In the genomic region with DNA sequence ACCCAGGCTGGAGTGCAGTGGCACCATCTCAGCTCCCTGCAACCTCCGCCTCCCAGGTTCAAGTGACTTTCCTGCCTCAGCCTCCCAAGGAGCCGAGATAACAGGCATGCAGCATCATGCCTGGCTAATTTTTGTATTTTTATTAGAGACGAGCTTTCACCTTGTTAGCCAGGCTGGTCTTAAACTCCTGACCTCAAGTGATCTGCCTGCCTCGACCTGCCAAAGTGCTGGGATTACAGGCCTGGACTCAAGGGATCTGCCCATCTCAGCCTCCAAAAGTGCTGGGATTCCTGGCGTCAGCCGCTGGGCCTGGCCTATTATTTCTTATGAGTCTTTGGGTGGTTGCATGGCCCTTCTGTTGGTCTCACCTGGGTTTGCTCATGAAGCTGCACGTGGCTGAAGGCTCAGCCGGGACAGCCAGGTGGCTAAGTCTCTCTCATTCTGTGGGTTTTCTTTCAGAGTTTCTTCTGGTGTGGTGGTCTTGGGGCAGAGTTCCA, we compare ENCODE assay signal across 31 cellular contexts. TPM values are rescaled to one million over a fixed set of nuclear protein-coding genes. Genes with fewer than 3 reads are reported as not detected.
DNase-seq lines count a peak whose midpoint lies in the region; ATAC-seq and TF ChIP-seq lines count a peak whose summit lies in the region.
"Had no signal": no experiment of that assay in that cellular context is flagged by ENCODE, and none has a peak within 500 bp of the region (broad histone marks: within the 10 kb centered on the region; RNA-seq: fewer than 3 reads in every experiment).

No MANE protein-coding gene starts in this region.

- peaks cover 34% of the 10 kb centered on the region for H3K4me1 Mint-ChIP-seq in activated naive CD8-positive, alpha-beta T cell (ENCODE audit: low read depth)
- H3K4me1 Mint-ChIP-seq in activated naive CD8-positive, alpha-beta T cell treated with anti-CD3 and anti-CD28 coated beads, Interleukin-2, amount 50 U/mL, for 24 hours: peaks cover 51% of the 10 kb centered on the region
- H3K4me1 Mint-ChIP-seq in T-helper 2 cell treated with Interferon-gamma antibody and Interleukin-4, amounts not matched to agents 5 μg/mL and 100 μg/mL, for 36 hours (ENCODE audit: low read depth): peaks cover 34% of the 10 kb centered on the region

- TF ChIP-seq POLR2A in suprapubic skin (IDR thresholded peaks at IDR 0.05): no peak

- H3K27me3 ChIP-seq in hepatocyte (no peaks in the 10 kb centered on the region), suprapubic skin (no peaks in the 10 kb centered on the region)
- H3K27me3 ChIP-seq: adrenal gland, brain microvascular endothelial cell, heart left ventricle, neutrophil had no signal

- no peaks in the 10 kb centered on the region for H3K36me3 Mint-ChIP-seq in activated naive CD8-positive, alpha-beta T cell
- no peaks in the 10 kb centered on the region for H3K36me3 Mint-ChIP-seq in activated naive CD8-positive, alpha-beta T cell treated with anti-CD3 and anti-CD28 coated beads, Interleukin-2, amount 50 U/mL, for 24 hours (ENCODE audit: low read depth)
- no peaks in the 10 kb centered on the region for H3K36me3 Mint-ChIP-seq in T-helper 2 cell treated with Interferon-gamma antibody and Interleukin-4, amounts not matched to agents 5 μg/mL and 100 μg/mL, for 36 hours (ENCODE audit: low read depth)
- H3K36me3 Mint-ChIP-seq: CD4-positive, alpha-beta memory T cell had no signal

- 89% methylated on average over 8 of the region's 8 CpGs for WGBS in hepatocyte (ENCODE audit: low lambda C conversion rate, missing lambda C conversion rate)
- 81% methylated on average over 6 of the region's 8 CpGs for WGBS in suprapubic skin

- H3K79me2 ChIP-seq in hepatocyte: no peaks in the 10 kb centered on the region

- no peaks in the 10 kb centered on the region for H3K9me2 ChIP-seq in hepatocyte (replicated peaks; ENCODE audit: insufficient read depth)

- peak overlapping the region; percentile 68 for H3K27ac Mint-ChIP-seq in activated naive CD8-positive, alpha-beta T cell
- H3K27ac Mint-ChIP-seq in activated naive CD8-positive, alpha-beta T cell treated with anti-CD3 and anti-CD28 coated beads, Interleukin-2, amount 50 U/mL, for 24 hours: no peak overlapping the region
- no peak overlapping the region for H3K27ac Mint-ChIP-seq in T-helper 2 cell treated with Interferon-gamma antibody and Interleukin-4, amounts not matched to agents 5 μg/mL and 100 μg/mL, for 36 hours
- H3K27ac Mint-ChIP-seq: activated CD4-positive, alpha-beta T cell treated with anti-CD3 and anti-CD28 coated beads for 36 hours; CD4-positive, alpha-beta memory T cell; T-helper 1 cell treated with Interleukin-12 subunit alpha and Interleukin-12 subunit beta and Interleukin-4 antibody, amounts not matched to agents 30 μg/mL and 1 μg/mL, for 36 hours had no signal

- no peak for DNase-seq in activated naive CD8-positive, alpha-beta T cell treated with anti-CD3 and anti-CD28 coated beads, Interleukin-2, amount 50 U/mL, for 24 hours
- DNase-seq in hepatocyte (ENCODE audit: low spot score): no peak
- DNase-seq in suprapubic skin (ENCODE audit: low spot score in 2 of 2): no peak
- DNase-seq in amygdala (lab: John Stamatoyannopoulos, UW): no peak
- no peak for DNase-seq in glomerular visceral epithelial cell (ENCODE audit: extremely low spot score)
- no peak for DNase-seq in T-helper 2 cell treated with Interferon-gamma antibody and Interleukin-4, amounts not matched to agents 5 μg/mL and 100 μg/mL, for 36 hours (ENCODE audit: low spot score)
- DNase-seq: activated CD4-positive, alpha-beta T cell treated with anti-CD3 and anti-CD28 coated beads for 36 hours; activated CD8-positive, alpha-beta memory T cell treated with anti-CD3 and anti-CD28 coated beads for 24 hours; activated gamma-delta T cell; activated T-cell treated with anti-CD3 and anti-CD28 coated beads, Interleukin-2, amount 50 U/mL, for 1 hour; adrenal gland; AML-193; brain microvascular endothelial cell; CD4-positive, alpha-beta memory T cell; DMS 273 treated with DMSO at 0.1 percent for 48 hours; heart left ventricle; IMR-90; left cardiac atrium; NCI-H1092 treated with DMSO at 0.1 percent for 48 hours; NCI-H1930; NCI-H526; psoas muscle; RPMI8226; stimulated activated CD4-positive, alpha-beta T cell treated with anti-CD3 and anti-CD28 coated beads, Interleukin-15, amount 100 ng/mL, for 24 hours; stimulated activated naive CD8-positive, alpha-beta T cell treated with anti-CD3 and anti-CD28 coated beads, Interleukin-15, Interleukin-2, amounts not matched to agents 100 U/mL and 50 U/mL, for 24 hours had no signal

- peak overlapping the region; percentile 54 for H3K27ac ChIP-seq in VCaP
- peak overlapping the region; percentile 69 for H3K27ac ChIP-seq in hepatocyte
- H3K27ac ChIP-seq in suprapubic skin: peak overlapping the region; percentile 29
- H3K27ac ChIP-seq: adrenal gland, heart left ventricle, neutrophil, psoas muscle, SK-N-MC had no signal

- H3K36me3 ChIP-seq in hepatocyte (replicated peaks; ENCODE audit: insufficient read depth, low read depth): no peaks in the 10 kb centered on the region
- no peaks in the 10 kb centered on the region for H3K36me3 ChIP-seq in suprapubic skin
- H3K36me3 ChIP-seq: adrenal gland, brain microvascular endothelial cell, HAP-1, heart left ventricle, neutrophil had no signal

- H3K4me3 Mint-ChIP-seq in activated naive CD8-positive, alpha-beta T cell: no peak overlapping the region
- H3K4me3 Mint-ChIP-seq in activated naive CD8-positive, alpha-beta T cell treated with anti-CD3 and anti-CD28 coated beads, Interleukin-2, amount 50 U/mL, for 24 hours: no peak overlapping the region
- H3K4me3 Mint-ChIP-seq in T-helper 2 cell treated with Interferon-gamma antibody and Interleukin-4, amounts not matched to agents 5 μg/mL and 100 μg/mL, for 36 hours: no peak overlapping the region
- H3K4me3 Mint-ChIP-seq: activated CD4-positive, alpha-beta T cell treated with anti-CD3 and anti-CD28 coated beads for 36 hours; CD4-positive, alpha-beta memory T cell; T-helper 1 cell treated with Interleukin-12 subunit alpha and Interleukin-12 subunit beta and Interleukin-4 antibody, amounts not matched to agents 30 μg/mL and 1 μg/mL, for 36 hours had no signal

- H2AFZ ChIP-seq in hepatocyte: no peak overlapping the region

- no peak for TF ChIP-seq EP300 in suprapubic skin (IDR thresholded peaks at IDR 0.05)

- H3K9me3 Mint-ChIP-seq in activated naive CD8-positive, alpha-beta T cell (ENCODE audit: low read depth): no peaks in the 10 kb centered on the region
- no peaks in the 10 kb centered on the region for H3K9me3 Mint-ChIP-seq in activated naive CD8-positive, alpha-beta T cell treated with anti-CD3 and anti-CD28 coated beads, Interleukin-2, amount 50 U/mL, for 24 hours
- H3K9me3 Mint-ChIP-seq in T-helper 2 cell treated with Interferon-gamma antibody and Interleukin-4, amounts not matched to agents 5 μg/mL and 100 μg/mL, for 36 hours: peaks cover 4% of the 10 kb centered on the region
- H3K9me3 Mint-ChIP-seq: T-helper 1 cell treated with Interleukin-12 subunit alpha and Interleukin-12 subunit beta and Interleukin-4 antibody, amounts not matched to agents 30 μg/mL and 1 μg/mL, for 36 hours had no signal

- no peak overlapping the region for H3K4me2 ChIP-seq in hepatocyte

- no peaks in the 10 kb centered on the region for H3K9me3 ChIP-seq in hepatocyte (ENCODE audit: low read depth)
- H3K9me3 ChIP-seq in suprapubic skin: no peaks in the 10 kb centered on the region
- H3K9me3 ChIP-seq: adrenal gland, HAP-1, heart left ventricle, neutrophil, psoas muscle had no signal

- H3K27me3 Mint-ChIP-seq in activated naive CD8-positive, alpha-beta T cell: no peaks in the 10 kb centered on the region
- no peaks in the 10 kb centered on the region for H3K27me3 Mint-ChIP-seq in activated naive CD8-positive, alpha-beta T cell treated with anti-CD3 and anti-CD28 coated beads, Interleukin-2, amount 50 U/mL, for 24 hours
- no peaks in the 10 kb centered on the region for H3K27me3 Mint-ChIP-seq in T-helper 2 cell treated with Interferon-gamma antibody and Interleukin-4, amounts not matched to agents 5 μg/mL and 100 μg/mL, for 36 hours (ENCODE audit: low read depth)
- H3K27me3 Mint-ChIP-seq: activated CD4-positive, alpha-beta T cell treated with anti-CD3 and anti-CD28 coated beads for 36 hours; CD4-positive, alpha-beta memory T cell had no signal

- H3K4me1 ChIP-seq in hepatocyte (ENCODE audit: insufficient read depth) (peaks cover 12% of the 10 kb centered on the region), suprapubic skin (peaks cover 32% of the 10 kb centered on the region)
- H3K4me1 ChIP-seq: adrenal gland, HAP-1, psoas muscle had no signal

- H3K4me3 ChIP-seq in hepatocyte (no peak overlapping the region), suprapubic skin (no peak overlapping the region)
- H3K4me3 ChIP-seq: adrenal gland, HAP-1, heart left ventricle, psoas muscle, SK-N-MC had no signal

- H4K20me1 ChIP-seq in hepatocyte (ENCODE audit: insufficient read depth, poor library complexity, severe bottlenecking): no peaks in the 10 kb centered on the region

- no peak for ATAC-seq in activated naive CD8-positive, alpha-beta T cell treated with anti-CD3 and anti-CD28 coated beads, Interleukin-2, amount 50 U/mL, for 24 hours
- ATAC-seq: activated CD4-positive, alpha-beta T cell treated with anti-CD3 and anti-CD28 coated beads for 36 hours; heart left ventricle; left cardiac atrium; psoas muscle; stimulated activated naive CD8-positive, alpha-beta T cell treated with anti-CD3 and anti-CD28 coated beads, Interleukin-15, Interleukin-2, amounts not matched to agents 100 U/mL and 50 U/mL, for 24 hours had no signal

- no peak for TF ChIP-seq CTCF in VCaP (conservative IDR thresholded peaks at IDR 0.05)
- TF ChIP-seq CTCF in hepatocyte (IDR thresholded peaks at IDR 0.05; ENCODE audit: poor library complexity): no peak
- no peak for TF ChIP-seq CTCF in suprapubic skin (IDR thresholded peaks at IDR 0.05)

RNA-seq across cellular contexts. Expression of a gene that starts 45.6 kb away (rescaled TPM):
- total RNA-seq in hepatocyte (27.0 and 28.6 TPM in 2 replicates), suprapubic skin (10 to 100 TPM; 45.1 to 77.8 (median 56.3) TPM)
- 12.5 and 12.7 TPM in 2 replicates for polyA plus RNA-seq in hepatocyte
